Comparison of ENCODE assay signal across 10 cellular contexts in genomic region chr11:36073411-36074203, GRCh38.
DNase-seq lines count a peak whose midpoint lies in the region; ATAC-seq and TF ChIP-seq lines count a peak whose summit lies in the region.
"Had no signal": no experiment of that assay in that cellular context is flagged by ENCODE, and none has a peak within 500 bp of the region (broad histone marks: within the 10 kb centered on the region; RNA-seq: fewer than 3 reads in every experiment).

No MANE protein-coding gene starts in this region.

- ATAC-seq in left lung (peak; percentile 63), GM19324 (IDR thresholded peaks at IDR 0.05; ENCODE audit: low FRiP score, unreplicated experiment) (no peak)
- ATAC-seq in stimulated activated memory B cell treated with anti-CD40 and anti-IgM and Interleukin-4, amounts not matched to agents 10 μg/mL and 1 μg/mL and 100 μg/mL, for 72 hours, result no peak

- DNase-seq in A673 (ENCODE audit: low spot score) (peak; percentile 50), chondrocyte (ENCODE audit: low spot score) (no peak), left lung (peak; percentile 55 to 63), SW480 (ENCODE audit: low spot score) (no peak)
- no peak for DNase-seq in activated naive CD4-positive, alpha-beta T cell treated with anti-CD3 and anti-CD28 coated beads for 36 hours
- DNase-seq: Caco-2, small intestine had no signal

- H3K9me3 ChIP-seq in A673 (ENCODE audit: low read depth, low read length, poor library complexity, severe bottlenecking), result no peaks in the 10 kb centered on the region
- H3K9me3 ChIP-seq in HUES64 (ENCODE audit: insufficient read depth, low read depth, low read length), result peaks cover 9% of the 10 kb centered on the region; the same call in 1 of the 2 replicates
- no peaks in the 10 kb centered on the region for H3K9me3 ChIP-seq in left lung
- H3K9me3 ChIP-seq: Caco-2 had no signal

- no peak overlapping the region for H3K4me3 Mint-ChIP-seq in chondrocyte (ENCODE audit: unreplicated experiment)
- no peak overlapping the region for H3K4me3 Mint-ChIP-seq in stimulated activated memory B cell treated with anti-CD40 and anti-IgM and Interleukin-4, amounts not matched to agents 10 μg/mL and 1 μg/mL and 100 μg/mL, for 72 hours
- no peak overlapping the region for H3K4me3 Mint-ChIP-seq in activated naive CD4-positive, alpha-beta T cell treated with anti-CD3 and anti-CD28 coated beads for 36 hours

- H3K9me3 Mint-ChIP-seq in chondrocyte (ENCODE audit: low read depth), result no peaks in the 10 kb centered on the region
- peaks cover 8% of the 10 kb centered on the region for H3K9me3 Mint-ChIP-seq in stimulated activated memory B cell treated with anti-CD40 and anti-IgM and Interleukin-4, amounts not matched to agents 10 μg/mL and 1 μg/mL and 100 μg/mL, for 72 hours
- H3K9me3 Mint-ChIP-seq in activated naive CD4-positive, alpha-beta T cell treated with anti-CD3 and anti-CD28 coated beads for 36 hours, result no peaks in the 10 kb centered on the region

- H3K27me3 Mint-ChIP-seq in chondrocyte (ENCODE audit: low read depth), result no peaks in the 10 kb centered on the region
- peaks cover 42% of the 10 kb centered on the region for H3K27me3 Mint-ChIP-seq in stimulated activated memory B cell treated with anti-CD40 and anti-IgM and Interleukin-4, amounts not matched to agents 10 μg/mL and 1 μg/mL and 100 μg/mL, for 72 hours
- H3K27me3 Mint-ChIP-seq in activated naive CD4-positive, alpha-beta T cell treated with anti-CD3 and anti-CD28 coated beads for 36 hours (ENCODE audit: low read depth), result peaks cover 4% of the 10 kb centered on the region

- peaks cover 2% of the 10 kb centered on the region for H3K36me3 Mint-ChIP-seq in chondrocyte (ENCODE audit: low read depth)
- H3K36me3 Mint-ChIP-seq in stimulated activated memory B cell treated with anti-CD40 and anti-IgM and Interleukin-4, amounts not matched to agents 10 μg/mL and 1 μg/mL and 100 μg/mL, for 72 hours, result no peaks in the 10 kb centered on the region
- H3K36me3 Mint-ChIP-seq in activated naive CD4-positive, alpha-beta T cell treated with anti-CD3 and anti-CD28 coated beads for 36 hours (ENCODE audit: low read depth), result no peaks in the 10 kb centered on the region

- H3K27ac ChIP-seq in A673 (ENCODE audit: low read depth, low read length, poor library complexity, severe bottlenecking) (no peak overlapping the region), HUES64 (ENCODE audit: low read depth, low read length) (peak overlapping the region; percentile 53), left lung (no peak overlapping the region)

- peaks cover 39% of the 10 kb centered on the region for H3K4me1 Mint-ChIP-seq in chondrocyte (ENCODE audit: low read depth)
- H3K4me1 Mint-ChIP-seq in stimulated activated memory B cell treated with anti-CD40 and anti-IgM and Interleukin-4, amounts not matched to agents 10 μg/mL and 1 μg/mL and 100 μg/mL, for 72 hours, result no peaks in the 10 kb centered on the region
- H3K4me1 Mint-ChIP-seq in activated naive CD4-positive, alpha-beta T cell treated with anti-CD3 and anti-CD28 coated beads for 36 hours (ENCODE audit: low read depth), result no peaks in the 10 kb centered on the region

- TF ChIP-seq CTCF in A673 (conservative IDR thresholded peaks at IDR 0.05; ENCODE audit: low read depth, low read length), result no peak
- TF ChIP-seq CTCF in chondrocyte (IDR thresholded peaks at IDR 0.05), result no peak
- no peak for TF ChIP-seq CTCF in left lung (IDR thresholded peaks at IDR 0.05)

- POLR2A ChIA-PET in A673 (lab: Charles Lee; ENCODE audit: low non-redundant PET), result no interaction called here

- no TSS peak for BruUV-seq in A673 (replicated peaks; lab: Mats Ljungman, UMichigan)

- CTCF ChIA-PET in A673 (lab: Charles Lee), result interaction anchor here (0.6 to 1.2 kb wide), 2 partner anchors 31 to 146 kb away, joined by 3 read pairs; no protein-coding TSS in a partner anchor
- CTCF ChIA-PET in activated naive CD4-positive, alpha-beta T cell treated with anti-CD3 and anti-CD28 coated beads for 36 hours (lab: Charles Lee), result interaction anchor here (0.8 kb wide), 1 partner anchor 216 kb away, joined by 3 read pairs; no protein-coding TSS in a partner anchor

- H3K4me1 ChIP-seq in A673 (ENCODE audit: insufficient read depth, low read length, poor library complexity, severe bottlenecking) (peaks cover 8% of the 10 kb centered on the region), HUES64 (ENCODE audit: insufficient read depth, low read length) (peaks cover 39% of the 10 kb centered on the region), left lung (peaks cover 3 to 9% of the 10 kb centered on the region in 2 donors)

- peak overlapping the region; percentile 72 for H3K27ac Mint-ChIP-seq in chondrocyte (ENCODE audit: unreplicated experiment)
- H3K27ac Mint-ChIP-seq in stimulated activated memory B cell treated with anti-CD40 and anti-IgM and Interleukin-4, amounts not matched to agents 10 μg/mL and 1 μg/mL and 100 μg/mL, for 72 hours, result no peak overlapping the region
- H3K27ac Mint-ChIP-seq in activated naive CD4-positive, alpha-beta T cell treated with anti-CD3 and anti-CD28 coated beads for 36 hours, result no peak overlapping the region

- H3K4me3 ChIP-seq in A673 (ENCODE audit: low read depth, low read length, poor library complexity, severe bottlenecking) (no peak overlapping the region), HUES64 (ENCODE audit: low read length) (no peak overlapping the region), left lung (no peak overlapping the region)

- intact Hi-C loops in A673 (cut with micrococcal nuclease; ENCODE audit: unreplicated experiment), result no loop called here
- intact Hi-C loops in left lung (cut with DNase I), result no loop called here
- intact Hi-C loops in activated naive CD4-positive, alpha-beta T cell treated with anti-CD3 and anti-CD28 coated beads for 36 hours (cut with micrococcal nuclease), result no loop called here

- H3K27me3 ChIP-seq in A673 (replicated peaks; ENCODE audit: insufficient read depth, low read depth, low read length, poor library complexity) (no peaks in the 10 kb centered on the region), HUES64 (ENCODE audit: insufficient read depth, low read length) (no peaks in the 10 kb centered on the region), left lung (no peaks in the 10 kb centered on the region)

- 75% methylated on average over 8 of the region's 9 CpGs for WGBS in HUES64

- no peaks in the 10 kb centered on the region for H3K36me3 ChIP-seq in A673 (ENCODE audit: insufficient read depth, low read length, poor library complexity, severe bottlenecking)
- H3K36me3 ChIP-seq in HUES64 (ENCODE audit: insufficient read depth, low read length), result 0 out of 2 replicates have a peak, but pooled peaks cover 6% of the 10 kb centered on the region
- no peaks in the 10 kb centered on the region for H3K36me3 ChIP-seq in left lung

- H3K9ac ChIP-seq in HUES64 (ENCODE audit: low read depth, low read length), result no peak overlapping the region

Comparison
In these comparisons a context has a peak if more than half of its experiments do, and no peak if none do; other contexts are left out.
1. DNase-seq: peak in A673 (single experiment) and left lung (2 of 2); none in chondrocyte (single experiment), activated naive CD4-positive, alpha-beta T cell treated with anti-CD3 and anti-CD28 coated beads for 36 hours (single experiment) and SW480 (single experiment).